1 cellular context compared by ENCODE assay signal in genomic region chr11:60684541-60684848, GRCh38. TPM values are rescaled to one million over a fixed set of nuclear protein-coding genes. Genes with fewer than 3 reads are reported as not detected.
"Had no signal": no experiment of that assay in that cellular context is flagged by ENCODE, and none has a peak within 500 bp of the region (broad histone marks: within the 10 kb centered on the region; RNA-seq: fewer than 3 reads in every experiment).

No MANE protein-coding gene starts in this region.

RNA-seq across cellular contexts. Expression of gene MS4A8, which starts 14.9 kb away (rescaled TPM):
- polyA plus RNA-seq: urinary bladder had no signal

RNA-seq across cellular contexts. Expression of gene MS4A18, which starts 40.0 kb away (rescaled TPM):
- polyA plus RNA-seq: urinary bladder had no signal
